In the genomic region with DNA sequence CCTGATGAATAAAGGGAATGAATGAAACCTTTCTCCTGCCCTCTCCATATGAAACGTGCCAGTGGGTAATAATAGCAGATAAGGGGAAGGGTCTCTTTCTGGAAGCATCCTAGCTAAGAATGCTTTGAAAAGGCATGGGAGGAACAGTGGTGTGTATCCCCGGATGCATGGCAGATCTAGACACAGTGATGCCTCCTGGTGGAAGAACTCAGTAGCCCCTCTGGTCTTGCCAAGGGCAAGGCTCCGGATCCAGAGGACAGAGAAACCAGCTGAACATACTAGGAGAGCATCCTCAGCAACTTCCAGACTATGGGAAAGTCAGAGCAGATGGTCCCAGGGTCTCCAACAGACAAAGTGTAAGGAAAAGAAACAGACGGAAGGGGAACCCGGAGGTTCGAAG, we compare ENCODE assay signal across 1 cellular context.
TF ChIP-seq lines count a peak whose summit lies in the region.

No MANE protein-coding gene starts in this region.

TF ChIP-seq in GM23338, 12 proteins besides CTCF, POLR2A, EP300 and RAD21 (continued from another document):
- TF ChIP-seq, protein P1, sequence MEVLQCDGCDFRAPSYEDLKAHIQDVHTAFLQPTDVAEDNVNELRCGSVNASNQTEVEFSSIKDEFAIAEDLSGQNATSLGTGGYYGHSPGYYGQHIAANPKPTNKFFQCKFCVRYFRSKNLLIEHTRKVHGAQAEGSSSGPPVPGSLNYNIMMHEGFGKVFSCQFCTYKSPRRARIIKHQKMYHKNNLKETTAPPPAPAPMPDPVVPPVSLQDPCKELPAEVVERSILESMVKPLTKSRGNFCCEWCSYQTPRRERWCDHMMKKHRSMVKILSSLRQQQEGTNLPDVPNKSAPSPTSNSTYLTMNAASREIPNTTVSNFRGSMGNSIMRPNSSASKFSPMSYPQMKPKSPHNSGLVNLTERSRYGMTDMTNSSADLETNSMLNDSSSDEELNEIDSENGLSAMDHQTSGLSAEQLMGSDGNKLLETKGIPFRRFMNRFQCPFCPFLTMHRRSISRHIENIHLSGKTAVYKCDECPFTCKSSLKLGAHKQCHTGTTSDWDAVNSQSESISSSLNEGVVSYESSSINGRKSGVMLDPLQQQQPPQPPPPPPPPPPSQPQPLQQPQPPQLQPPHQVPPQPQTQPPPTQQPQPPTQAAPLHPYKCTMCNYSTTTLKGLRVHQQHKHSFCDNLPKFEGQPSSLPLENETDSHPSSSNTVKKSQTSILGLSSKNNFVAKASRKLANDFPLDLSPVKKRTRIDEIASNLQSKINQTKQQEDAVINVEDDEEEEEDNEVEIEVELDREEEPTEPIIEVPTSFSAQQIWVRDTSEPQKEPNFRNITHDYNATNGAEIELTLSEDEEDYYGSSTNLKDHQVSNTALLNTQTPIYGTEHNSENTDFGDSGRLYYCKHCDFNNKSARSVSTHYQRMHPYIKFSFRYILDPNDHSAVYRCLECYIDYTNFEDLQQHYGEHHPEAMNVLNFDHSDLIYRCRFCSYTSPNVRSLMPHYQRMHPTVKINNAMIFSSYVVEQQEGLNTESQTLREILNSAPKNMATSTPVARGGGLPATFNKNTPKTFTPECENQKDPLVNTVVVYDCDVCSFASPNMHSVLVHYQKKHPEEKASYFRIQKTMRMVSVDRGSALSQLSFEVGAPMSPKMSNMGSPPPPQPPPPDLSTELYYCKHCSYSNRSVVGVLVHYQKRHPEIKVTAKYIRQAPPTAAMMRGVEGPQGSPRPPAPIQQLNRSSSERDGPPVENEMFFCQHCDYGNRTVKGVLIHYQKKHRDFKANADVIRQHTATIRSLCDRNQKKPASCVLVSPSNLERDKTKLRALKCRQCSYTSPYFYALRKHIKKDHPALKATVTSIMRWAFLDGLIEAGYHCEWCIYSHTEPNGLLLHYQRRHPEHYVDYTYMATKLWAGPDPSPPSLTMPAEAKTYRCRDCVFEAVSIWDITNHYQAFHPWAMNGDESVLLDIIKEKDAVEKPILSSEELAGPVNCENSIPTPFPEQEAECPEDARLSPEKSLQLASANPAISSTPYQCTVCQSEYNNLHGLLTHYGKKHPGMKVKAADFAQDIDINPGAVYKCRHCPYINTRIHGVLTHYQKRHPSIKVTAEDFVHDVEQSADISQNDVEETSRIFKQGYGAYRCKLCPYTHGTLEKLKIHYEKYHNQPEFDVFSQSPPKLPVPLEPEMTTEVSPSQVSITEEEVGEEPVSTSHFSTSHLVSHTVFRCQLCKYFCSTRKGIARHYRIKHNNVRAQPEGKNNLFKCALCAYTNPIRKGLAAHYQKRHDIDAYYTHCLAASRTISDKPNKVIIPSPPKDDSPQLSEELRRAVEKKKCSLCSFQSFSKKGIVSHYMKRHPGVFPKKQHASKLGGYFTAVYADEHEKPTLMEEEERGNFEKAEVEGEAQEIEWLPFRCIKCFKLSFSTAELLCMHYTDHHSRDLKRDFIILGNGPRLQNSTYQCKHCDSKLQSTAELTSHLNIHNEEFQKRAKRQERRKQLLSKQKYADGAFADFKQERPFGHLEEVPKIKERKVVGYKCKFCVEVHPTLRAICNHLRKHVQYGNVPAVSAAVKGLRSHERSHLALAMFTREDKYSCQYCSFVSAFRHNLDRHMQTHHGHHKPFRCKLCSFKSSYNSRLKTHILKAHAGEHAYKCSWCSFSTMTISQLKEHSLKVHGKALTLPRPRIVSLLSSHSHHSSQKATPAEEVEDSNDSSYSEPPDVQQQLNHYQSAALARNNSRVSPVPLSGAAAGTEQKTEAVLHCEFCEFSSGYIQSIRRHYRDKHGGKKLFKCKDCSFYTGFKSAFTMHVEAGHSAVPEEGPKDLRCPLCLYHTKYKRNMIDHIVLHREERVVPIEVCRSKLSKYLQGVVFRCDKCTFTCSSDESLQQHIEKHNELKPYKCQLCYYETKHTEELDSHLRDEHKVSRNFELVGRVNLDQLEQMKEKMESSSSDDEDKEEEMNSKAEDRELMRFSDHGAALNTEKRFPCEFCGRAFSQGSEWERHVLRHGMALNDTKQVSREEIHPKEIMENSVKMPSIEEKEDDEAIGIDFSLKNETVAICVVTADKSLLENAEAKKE (CRISPR knock-in tag; IDR thresholded peaks at IDR 0.05), result no peak
- no peak for TF ChIP-seq CREB1 (CRISPR knock-in tag; IDR thresholded peaks at IDR 0.05; ENCODE audit: low read depth)
- no peak for TF ChIP-seq ZNF114 (CRISPR knock-in tag; IDR thresholded peaks at IDR 0.05)
TF ChIP-seq in GM23338: peak in this region for 0.
